ENCODE assay signal across 8 cellular contexts in the genomic region with DNA sequence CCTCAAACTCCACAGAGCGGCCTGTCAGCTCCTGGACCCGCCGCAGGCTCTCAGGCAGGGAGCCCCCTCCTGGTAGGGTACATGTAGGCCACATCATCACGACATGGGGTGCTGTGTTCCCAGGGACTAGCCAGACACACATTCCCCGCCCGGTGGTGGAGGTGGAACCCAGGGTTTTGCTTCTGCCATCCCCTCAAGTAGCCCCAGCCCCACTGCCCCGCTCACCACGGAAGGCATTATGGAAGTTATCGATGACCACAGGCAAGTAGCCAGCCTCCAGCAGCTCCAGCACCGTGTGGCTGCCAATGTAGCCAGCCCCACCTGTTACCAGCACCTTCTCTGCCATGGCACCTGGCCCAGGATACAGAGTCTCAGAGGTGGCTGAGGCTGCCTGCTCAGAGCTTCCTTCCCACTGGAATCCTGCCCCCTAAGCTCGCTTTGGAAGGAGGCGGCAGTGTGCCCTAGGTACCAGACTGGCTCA. TPM values are rescaled to one million over a fixed set of nuclear protein-coding genes. Genes with fewer than 3 reads are reported as not detected.
DNase-seq lines count a peak whose midpoint lies in the region; ATAC-seq and TF ChIP-seq lines count a peak whose summit lies in the region.

No MANE protein-coding gene starts in this region.

- peaks cover 0 to 23% of the 10 kb centered on the region in 2 donors for H3K36me3 ChIP-seq in adrenal gland (replicated peaks in 1 of 2)
- H3K36me3 ChIP-seq in mesenchymal stem cell (ENCODE audit: control insufficient read depth in 1 of 2, insufficient read depth in 2 of 2, low read depth in 1 of 2, low read length in 2 of 2), result peaks cover 37 to 54% of the 10 kb centered on the region in 2 experiments
- peaks cover 0 to 25% of the 10 kb centered on the region in 2 donors for H3K36me3 ChIP-seq in vagina

- H3K27me3 Mint-ChIP-seq in stimulated activated naive CD8-positive, alpha-beta T cell treated with anti-CD3 and anti-CD28 coated beads, Interleukin-15, amount 100 ng/mL, for 72 hours, result no peaks in the 10 kb centered on the region

- peak overlapping the region; percentile 1 to 85 for H3K18ac ChIP-seq in mesenchymal stem cell (ENCODE audit: low read depth in 1 of 2, low read length in 2 of 2)

- H3K9me3 ChIP-seq in adrenal gland (replicated peaks in 1 of 3), result no peaks in the 10 kb centered on the region
- no peaks in the 10 kb centered on the region for H3K9me3 ChIP-seq in mesenchymal stem cell (ENCODE audit: control insufficient read depth, low read length)
- H3K9me3 ChIP-seq in vagina, result no peaks in the 10 kb centered on the region

- peak overlapping the region; percentile 77 for H2BK120ac ChIP-seq in mesenchymal stem cell (ENCODE audit: low read depth, low read length)

- peak overlapping the region; percentile 42 to 75 for H2BK12ac ChIP-seq in mesenchymal stem cell (ENCODE audit: low read length in 2 of 2)

- H3K14ac ChIP-seq in mesenchymal stem cell (ENCODE audit: low read length in 2 of 2), result no peak overlapping the region

- no peak for ATAC-seq in stimulated activated naive CD8-positive, alpha-beta T cell treated with anti-CD3 and anti-CD28 coated beads, Interleukin-15, Interleukin-2, amounts not matched to agents 100 U/mL and 50 U/mL, for 24 hours
- ATAC-seq in stimulated activated naive CD8-positive, alpha-beta T cell treated with anti-CD3 and anti-CD28 coated beads, Interleukin-15, amount 100 ng/mL, for 72 hours, result no peak

- H3K4me1 ChIP-seq in adrenal gland (replicated peaks in 1 of 2), result peaks cover 11 to 20% of the 10 kb centered on the region in 2 donors
- H3K4me1 ChIP-seq in mesenchymal stem cell (ENCODE audit: control insufficient read depth, insufficient read depth, low read depth, low read length), result peaks cover 29% of the 10 kb centered on the region
- peaks cover 28% of the 10 kb centered on the region for H3K4me1 ChIP-seq in vagina

- peak overlapping the region in 1 of 2 donors; percentile 93 for H3K4me3 Mint-ChIP-seq in stimulated activated naive CD8-positive, alpha-beta T cell treated with anti-CD3 and anti-CD28 coated beads, Interleukin-15, amount 100 ng/mL, for 72 hours

- no peak overlapping the region for H3K4me3 ChIP-seq in adrenal gland
- H3K4me3 ChIP-seq in mesenchymal stem cell (ENCODE audit: insufficient read depth in 1 of 2, low read depth in 1 of 2, low read length in 2 of 2), result no peak overlapping the region
- H3K4me3 ChIP-seq in vagina, result peak overlapping the region; percentile 78 to 97

- no peak overlapping the region for H3K27ac Mint-ChIP-seq in stimulated activated naive CD8-positive, alpha-beta T cell treated with anti-CD3 and anti-CD28 coated beads, Interleukin-15, amount 100 ng/mL, for 72 hours

- TF ChIP-seq POLR2A in adrenal gland (IDR thresholded peaks at IDR 0.05), result no peak
- TF ChIP-seq POLR2A in vagina (IDR thresholded peaks at IDR 0.05), result no peak

- no peak overlapping the region for H3K23ac ChIP-seq in mesenchymal stem cell (ENCODE audit: low read length in 2 of 2)

- peak overlapping the region in 1 of 2 experiments; percentile 53 for H3K4ac ChIP-seq in mesenchymal stem cell (ENCODE audit: low read depth in 1 of 2, low read length in 2 of 2)

- H4K8ac ChIP-seq in mesenchymal stem cell (ENCODE audit: low read length), result peak overlapping the region; percentile 92

- peaks cover 33% of the 10 kb centered on the region for H3K79me1 ChIP-seq in mesenchymal stem cell (replicated peaks; ENCODE audit: low read length, poor library complexity, severe bottlenecking)

- no peak overlapping the region for H2BK5ac ChIP-seq in mesenchymal stem cell (ENCODE audit: low read depth, low read length, poor library complexity, severe bottlenecking)

- H4K91ac ChIP-seq in mesenchymal stem cell (ENCODE audit: low read length), result peak overlapping the region; percentile 96

- peak; percentile 32 for DNase-seq in stimulated activated naive CD8-positive, alpha-beta T cell treated with anti-CD3 and anti-CD28 coated beads, Interleukin-15, Interleukin-2, amounts not matched to agents 100 U/mL and 50 U/mL, for 24 hours
- no peak for DNase-seq in stimulated activated naive CD8-positive, alpha-beta T cell treated with anti-CD3 and anti-CD28 coated beads, Interleukin-15, amount 100 ng/mL, for 72 hours
- DNase-seq in adrenal gland (peak in 3 of 7 donors; percentile 33 to 42 (median 39)), mesenchymal stem cell (no peak), vagina (ENCODE audit: extremely low spot score in 2 of 2) (no peak), nucleus accumbens (lab: John Stamatoyannopoulos, UW) (no peak), NCI-H2196 treated with DMSO at 0.1 percent for 48 hours (lab: John Stamatoyannopoulos, UW; ENCODE audit: unreplicated experiment) (no peak)
- no peak for DNase-seq in activated CD4-positive, CD25-positive, alpha-beta regulatory T cell (lab: John Stamatoyannopoulos, UW)

- intact Hi-C loops in adrenal gland (cut with DNase I) (no loop called here), vagina (cut with DNase I) (loop anchor here (10.0 kb wide), 1 partner anchor 66 kb away; a partner anchor contains a TSS)

- H3K27ac ChIP-seq in adrenal gland, result peak overlapping the region in 3 of 5 donors; percentile 84 to 87 (median 85)
- peak overlapping the region; percentile 91 for H3K27ac ChIP-seq in mesenchymal stem cell (ENCODE audit: low read length, poor library complexity, severe bottlenecking)
- H3K27ac ChIP-seq in vagina, result peak overlapping the region; percentile 77

- no peak for TF ChIP-seq CTCF in adrenal gland (IDR thresholded peaks at IDR 0.05)
- no peak for TF ChIP-seq CTCF in vagina (IDR thresholded peaks at IDR 0.05)

- WGBS in adrenal gland, 4 donors, result 79 to 88% (median 86%) methylated on average over 9 to 12 of the region's 12 CpGs
- 93% methylated on average over 12 of the region's 12 CpGs for WGBS in mesenchymal stem cell

- peaks cover 50% of the 10 kb centered on the region for H3K4me1 Mint-ChIP-seq in stimulated activated naive CD8-positive, alpha-beta T cell treated with anti-CD3 and anti-CD28 coated beads, Interleukin-15, amount 100 ng/mL, for 72 hours

- H3K4me2 ChIP-seq in mesenchymal stem cell (ENCODE audit: low read length, poor library complexity, severe bottlenecking), result peak overlapping the region; percentile 74

- no peak overlapping the region for H3K9ac ChIP-seq in mesenchymal stem cell (ENCODE audit: low read length)

- peak overlapping the region; percentile 54 for H2BK15ac ChIP-seq in mesenchymal stem cell (ENCODE audit: low read depth, poor library complexity, severe bottlenecking)

- H3K27me3 ChIP-seq in adrenal gland (no peaks in the 10 kb centered on the region), mesenchymal stem cell (ENCODE audit: control insufficient read depth in 1 of 2, insufficient read depth in 1 of 2, low read length in 2 of 2) (no peaks in the 10 kb centered on the region), vagina (no peaks in the 10 kb centered on the region)

- H2AFZ ChIP-seq in mesenchymal stem cell (ENCODE audit: low read depth, low read length), result no peak overlapping the region

- no peaks in the 10 kb centered on the region for H3K9me3 Mint-ChIP-seq in stimulated activated naive CD8-positive, alpha-beta T cell treated with anti-CD3 and anti-CD28 coated beads, Interleukin-15, amount 100 ng/mL, for 72 hours

- H2AK5ac ChIP-seq in mesenchymal stem cell (ENCODE audit: low read length, severe bottlenecking), result peak overlapping the region; percentile 18

RNA-seq across cellular contexts. Expression of a gene that starts 1.9 kb away (rescaled TPM):
- total RNA-seq in adrenal gland (10 to 100 TPM; 17.8 to 46.0 (median 28.4) TPM), vagina (12.3 TPM)
- 10 to 100 TPM; 12.0 to 80.8 (median 59.4) TPM for polyA plus RNA-seq in adrenal gland
- 44.9 TPM for polyA plus RNA-seq in mesenchymal stem cell (2013, experiment 1 of 2)
- polyA plus RNA-seq in mesenchymal stem cell (2013, experiment 2 of 2), result 45.0 TPM

RNA-seq across cellular contexts. Expression of a gene that starts 7.8 kb away (rescaled TPM):
- total RNA-seq in adrenal gland (10 to 100 TPM; 44.0 to 74.4 (median 51.6) TPM), vagina (56.2 TPM)
- 10 to 100 TPM; 26.0 to 55.1 (median 48.5) TPM for polyA plus RNA-seq in adrenal gland
- 62.5 TPM for polyA plus RNA-seq in mesenchymal stem cell (2013, experiment 1 of 2)
- 61.5 TPM for polyA plus RNA-seq in mesenchymal stem cell (2013, experiment 2 of 2)

RNA-seq across cellular contexts. Expression of a gene that starts 20.5 kb away (rescaled TPM):
- 10 to 100 TPM; 54.9 to 98.0 (median 63.0) TPM for total RNA-seq in adrenal gland
- 100 to 1,000 TPM in 1 of 3 donors, 10 to 100 TPM in 2; 41.9 to 104 (median 52.4) TPM for polyA plus RNA-seq in adrenal gland
- polyA plus RNA-seq in mesenchymal stem cell (2013, experiment 1 of 2), result 16.0 TPM
- polyA plus RNA-seq in mesenchymal stem cell (2013, experiment 2 of 2), result 16.3 TPM
- total RNA-seq in vagina, result 63.6 TPM

RNA-seq across cellular contexts. Expression of a gene that starts 26.5 kb away (rescaled TPM):
- total RNA-seq in adrenal gland, result 100 to 1,000 TPM in 2 of 8 donors, 10 to 100 TPM in 6; 53.9 to 120 (median 90.7) TPM
- 10 to 100 TPM; 38.8 to 83.2 (median 43.3) TPM for polyA plus RNA-seq in adrenal gland
- polyA plus RNA-seq in mesenchymal stem cell (2013, experiment 1 of 2), result 24.4 TPM
- polyA plus RNA-seq in mesenchymal stem cell (2013, experiment 2 of 2), result 23.7 TPM
- 25.3 TPM for total RNA-seq in vagina

RNA-seq across cellular contexts. Expression of a gene that starts 55.4 kb away (rescaled TPM):
- 10 to 100 TPM; 28.0 to 44.7 (median 30.9) TPM for total RNA-seq in adrenal gland
- polyA plus RNA-seq in adrenal gland, result 10 to 100 TPM; 11.5 to 37.8 (median 15.1) TPM
- 29.3 TPM for polyA plus RNA-seq in mesenchymal stem cell (2013, experiment 1 of 2)
- 28.1 TPM for polyA plus RNA-seq in mesenchymal stem cell (2013, experiment 2 of 2)
- total RNA-seq in vagina, result 25.5 TPM

Comparison
In these comparisons a context has a peak if more than half of its experiments do, and no peak if none do; other contexts are left out.
1. H3K4me3 ChIP-seq: peak in vagina (2 of 2); none in adrenal gland (0 of 4) and mesenchymal stem cell (0 of 2).
2. Peak in every context shown above with its lines, with median percentiles within 50 percentile points of each other: H3K27ac ChIP-seq.